ENCODE assay signal across 11 cellular contexts in genomic region chr19:19026299-19026971, GRCh38. TPM values are rescaled to one million over a fixed set of nuclear protein-coding genes. Genes with fewer than 3 reads are reported as not detected.
DNase-seq lines count a peak whose midpoint lies in the region; ATAC-seq and TF ChIP-seq lines count a peak whose summit lies in the region.
"Had no signal": no experiment of that assay in that cellular context is flagged by ENCODE, and none has a peak within 500 bp of the region (broad histone marks: within the 10 kb centered on the region; RNA-seq: fewer than 3 reads in every experiment).

No MANE protein-coding gene starts in this region.

- H3K9me2 ChIP-seq in Karpas-422 (replicated peaks; ENCODE audit: insufficient read depth, low read length): no peaks in the 10 kb centered on the region

- no peak overlapping the region for H3K4me2 ChIP-seq in Karpas-422 (ENCODE audit: low read depth, low read length, poor library complexity, severe bottlenecking)

- peaks cover 56% of the 10 kb centered on the region for H3K36me3 ChIP-seq in Karpas-422 (ENCODE audit: insufficient read depth, low read length)
- peaks cover 0 to 60% (median 31%) of the 10 kb centered on the region in 4 donors for H3K36me3 ChIP-seq in right lobe of liver

- TF ChIP-seq POLR2A in right lobe of liver (IDR thresholded peaks at IDR 0.05): no peak
- no peak for TF ChIP-seq POLR2A in erythroblast (IDR thresholded peaks at IDR 0.05; ENCODE audit: low read length)

- H2AFZ ChIP-seq in Karpas-422 (ENCODE audit: low read length): no peak overlapping the region

- H3K9ac ChIP-seq in Karpas-422 (ENCODE audit: low read length): no peak overlapping the region

- H3K27me3 ChIP-seq in Karpas-422 (ENCODE audit: low read length) (no peaks in the 10 kb centered on the region), right lobe of liver (no peaks in the 10 kb centered on the region)

- no peaks in the 10 kb centered on the region for H3K4me1 ChIP-seq in Karpas-422 (ENCODE audit: low read length)
- peaks cover 0 to 32% (median 4%) of the 10 kb centered on the region in 4 donors for H3K4me1 ChIP-seq in right lobe of liver

- DNase-seq in AG20443 (ENCODE audit: low spot score) (peak; percentile 29), Karpas-422 (peak; percentile 58), choroid plexus epithelial cell (ENCODE audit: low read depth) (peak; percentile 40), right lobe of liver (peak; percentile 66 to 89 (median 83)), erythroblast (lab: John Stamatoyannopoulos, UW) (no peak), NCI-H1092 treated with DMSO at 0.1 percent for 48 hours (lab: John Stamatoyannopoulos, UW) (no peak)
- DNase-seq in stimulated activated CD4-positive, alpha-beta T cell treated with anti-CD3 and anti-CD28 coated beads, Interleukin-4, amount 100 ng/mL, for 4 hours: no peak
- DNase-seq in activated naive CD4-positive, alpha-beta T cell treated with anti-CD3 and anti-CD28 coated beads, Interleukin-2, amount 50 U/mL, for 16 hours: no peak
- DNase-seq: activated T-cell treated with anti-CD3 and anti-CD28 coated beads, Interleukin-2, amount 50 U/mL, for 72 hours; NCI-H1436 treated with DMSO at 0.1 percent for 48 hours had no signal

- peak; percentile 91 to 98 (median 96) for ATAC-seq in right lobe of liver
- ATAC-seq: activated T-cell treated with anti-CD3 and anti-CD28 coated beads, Interleukin-2, amount 50 U/mL, for 72 hours had no signal

- peaks cover 59% of the 10 kb centered on the region for H4K20me1 ChIP-seq in Karpas-422 (ENCODE audit: insufficient read depth, low read depth, low read length)

- no peak overlapping the region for H3K27ac ChIP-seq in Karpas-422 (ENCODE audit: low read length)
- H3K27ac ChIP-seq in right lobe of liver: peak overlapping the region in 1 of 3 donors; percentile 54
- H3K27ac ChIP-seq: SK-N-MC had no signal

- WGBS in right lobe of liver (ENCODE audit: insufficient coverage, low coverage, low lambda C conversion rate, missing lambda C conversion rate): 16% methylated on average over 9 of the region's 10 CpGs

- intact Hi-C loops in right lobe of liver (cut with DNase I): no loop called here

- peaks cover 89% of the 10 kb centered on the region for H3K79me2 ChIP-seq in Karpas-422 (ENCODE audit: low read length)

- H3K9me3 ChIP-seq in Karpas-422 (ENCODE audit: low read length): no peaks in the 10 kb centered on the region
- H3K9me3 ChIP-seq in right lobe of liver: no peaks in the 10 kb centered on the region

- no peak overlapping the region for H3K4me3 ChIP-seq in Karpas-422 (ENCODE audit: low read length)
- no peak overlapping the region for H3K4me3 ChIP-seq in choroid plexus epithelial cell (ENCODE audit: low read depth, low read length)
- no peak overlapping the region for H3K4me3 ChIP-seq in right lobe of liver
- H3K4me3 ChIP-seq: SK-N-MC had no signal

- peak; percentile 42 for TF ChIP-seq CTCF in choroid plexus epithelial cell (conservative IDR thresholded peaks at IDR 0.05; ENCODE audit: low read depth, low read length)
- peak; percentile 38 to 59 (median 48) for TF ChIP-seq CTCF in right lobe of liver (IDR thresholded peaks at IDR 0.05)

RNA-seq across cellular contexts. Expression of gene SUGP2, which starts 6.9 kb away (rescaled TPM):
- total RNA-seq in Karpas-422 (2014; rRNA removed; shearing (Covaris generic); ENCODE audit: low replicate concordance): 71.7 and 74.1 TPM in 2 replicates
- total RNA-seq in right lobe of liver: 10 to 100 TPM; 17.4 to 36.4 (median 30.0) TPM

RNA-seq across cellular contexts. Expression of gene ARMC6, which starts 7.0 kb away (rescaled TPM):
- 25.1 and 43.6 TPM in 2 replicates for total RNA-seq in Karpas-422 (2014; rRNA removed; shearing (Covaris generic); ENCODE audit: low replicate concordance)
- total RNA-seq in right lobe of liver: 10 to 100 TPM; 19.3 to 64.8 (median 41.4) TPM

RNA-seq across cellular contexts. Expression of gene SLC25A42, which starts 37.4 kb away (rescaled TPM):
- total RNA-seq in Karpas-422 (2014; rRNA removed; shearing (Covaris generic); ENCODE audit: low replicate concordance): 4.5 and 6.2 TPM in 2 replicates
- total RNA-seq in right lobe of liver: 10 to 100 TPM; 20.7 to 80.7 (median 69.7) TPM

Comparison
In these comparisons a context has a peak if more than half of its experiments do, and no peak if none do; other contexts are left out.
1. DNase-seq: peak in AG20443 (single experiment), Karpas-422 (single experiment), choroid plexus epithelial cell (single experiment) and right lobe of liver (3 of 3); none in stimulated activated CD4-positive, alpha-beta T cell treated with anti-CD3 and anti-CD28 coated beads, Interleukin-4, amount 100 ng/mL, for 4 hours (0 of 2), activated naive CD4-positive, alpha-beta T cell treated with anti-CD3 and anti-CD28 coated beads, Interleukin-2, amount 50 U/mL, for 16 hours (single experiment), erythroblast (0 of 2) and NCI-H1092 treated with DMSO at 0.1 percent for 48 hours (single experiment).